9 cellular contexts compared by ENCODE assay signal in genomic region chr16:81582655-81583441, GRCh38.
DNase-seq lines count a peak whose midpoint lies in the region; ATAC-seq and TF ChIP-seq lines count a peak whose summit lies in the region.
"Had no signal": no experiment of that assay in that cellular context is flagged by ENCODE, and none has a peak within 500 bp of the region (broad histone marks: within the 10 kb centered on the region; RNA-seq: fewer than 3 reads in every experiment).

No MANE protein-coding gene starts in this region.

- peaks cover 72% of the 10 kb centered on the region for H3K4me1 ChIP-seq in Panc1 (ENCODE audit: control insufficient read depth, insufficient read depth, low read length)

- H3K36me3 ChIP-seq in BJ (ENCODE audit: control insufficient read depth, insufficient read depth, low read length) (peaks cover 2% of the 10 kb centered on the region), Panc1 (ENCODE audit: control insufficient read depth, insufficient read depth, low read length) (no peaks in the 10 kb centered on the region)

- H3K27ac ChIP-seq in Panc1 (ENCODE audit: low read length) = peak overlapping the region; percentile 78

- in situ Hi-C loops in Panc1 (cut with HindIII; ENCODE audit: low pct_unique_long_range_greater_than_20kb, low sequenced_read_pairs) = no loop called here

- TF ChIP-seq CTCF in BJ (IDR thresholded peaks at IDR 0.05; ENCODE audit: insufficient read depth, low read depth, low read length) = peak; percentile 43
- TF ChIP-seq CTCF in Panc1 (IDR thresholded peaks at IDR 0.05) = no peak; the same call in 1 of the 2 replicates
- peak; percentile 11 for TF ChIP-seq CTCF in fibroblast of pulmonary artery (IDR thresholded peaks at IDR 0.05; ENCODE audit: low read length, missing control alignments)

- H3K4me3 ChIP-seq in BJ (ENCODE audit: low read depth, low read length) (no peak overlapping the region), Panc1 (ENCODE audit: low read depth in 2 of 2, low read length in 2 of 2) (no peak overlapping the region), fibroblast of pulmonary artery (replicated peaks; ENCODE audit: low read depth, low read length) (no peak overlapping the region)

- BruUV-seq in Panc1 (replicated peaks; lab: Mats Ljungman, UMichigan) = no TSS peak

- H3K27me3 ChIP-seq in BJ (ENCODE audit: control insufficient read depth, insufficient read depth, low read length) = no peaks in the 10 kb centered on the region
- H3K27me3 ChIP-seq in Panc1 (ENCODE audit: control insufficient read depth, insufficient read depth, low read length) = no peaks in the 10 kb centered on the region

- POLR2A ChIA-PET in BJ (lab: Charles Lee) = no interaction called here
- POLR2A ChIA-PET in Panc1 (lab: Charles Lee) = no interaction called here

- DNase-seq in BJ (ENCODE audit: low read depth) = no peak
- no peak for DNase-seq in Panc1 (ENCODE audit: low read depth, low spot score)
- DNase-seq in fibroblast of pulmonary artery (ENCODE audit: low read depth) = peak; percentile 16
- DNase-seq in myocyte (ENCODE audit: low read depth) = peak; percentile 55
- no peak for DNase-seq in cortex of kidney (lab: John Stamatoyannopoulos, UW)
- no peak for DNase-seq in NCI-H2171 treated with DMSO at 0.1 percent for 48 hours (lab: John Stamatoyannopoulos, UW)
- DNase-seq in NCI-H69 (lab: John Stamatoyannopoulos, UW) = no peak
- no peak for DNase-seq in activated naive CD4-positive, alpha-beta T cell (lab: John Stamatoyannopoulos, UW)
- DNase-seq: NCI-H1417 had no signal

- intact Hi-C loops in Panc1 (cut with micrococcal nuclease; ENCODE audit: unreplicated experiment) = loop anchor here (10.0 kb wide), 2 partner anchors 88 to 178 kb away; no protein-coding TSS in a partner anchor

- no peaks in the 10 kb centered on the region for H3K9me3 ChIP-seq in Panc1 (ENCODE audit: control insufficient read depth, insufficient read depth, low read depth, low read length)

- CTCF ChIA-PET in BJ (lab: Yijun Ruan, JAX) (interaction anchor here (1.0 to 2.3 kb wide), 7 partner anchors 8 to 139 kb away, joined by 3 to 13 read pairs (median 4); no protein-coding TSS in a partner anchor), Panc1 (lab: Charles Lee) (no interaction called here)

- ATAC-seq in Panc1 = no peak

Comparison
In these comparisons a context has a peak if more than half of its experiments do, and no peak if none do; other contexts are left out.
1. DNase-seq: peak in fibroblast of pulmonary artery (single experiment) and myocyte (single experiment); none in BJ (single experiment), Panc1 (single experiment), cortex of kidney (single experiment), NCI-H2171 treated with DMSO at 0.1 percent for 48 hours (single experiment), NCI-H69 (single experiment) and activated naive CD4-positive, alpha-beta T cell (0 of 4).